18 cellular contexts compared by ENCODE assay signal in the genomic region with DNA sequence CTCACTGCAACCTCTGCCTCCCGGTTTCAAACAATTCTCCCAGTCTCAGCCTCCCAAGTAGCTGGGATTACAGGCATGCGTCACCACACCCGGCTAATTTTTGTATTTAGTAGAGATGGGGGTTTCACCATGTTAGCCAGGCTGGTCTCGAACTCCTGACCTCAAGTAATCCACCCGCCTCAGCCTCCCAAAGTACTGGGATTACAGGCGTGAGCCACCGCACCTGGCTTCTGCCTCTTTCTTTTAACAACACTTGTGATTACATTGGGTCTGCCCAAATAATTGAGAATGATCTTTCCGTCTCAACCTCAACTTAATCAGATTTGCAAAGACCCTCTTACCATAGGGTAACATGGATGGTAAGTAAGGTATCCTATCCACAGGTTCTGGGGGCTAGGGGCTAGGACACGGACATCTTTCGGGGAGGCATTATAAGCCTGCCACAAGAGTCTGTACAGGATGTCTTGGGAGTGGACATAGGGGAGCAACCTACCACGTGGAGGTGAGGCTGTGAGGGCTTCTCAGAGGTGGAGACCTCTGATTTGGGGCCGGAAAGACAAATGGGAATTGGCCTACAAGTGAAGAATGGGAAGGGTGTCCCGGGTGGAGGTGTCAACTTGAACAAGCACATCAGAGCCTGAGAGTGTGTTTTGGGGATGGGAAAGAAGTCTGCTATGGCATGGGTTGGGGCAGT. TPM values are rescaled to one million over a fixed set of nuclear protein-coding genes. Genes with fewer than 3 reads are reported as not detected.
DNase-seq lines count a peak whose midpoint lies in the region; ATAC-seq, FAIRE-seq and TF ChIP-seq lines count a peak whose summit lies in the region.
"Had no signal": no experiment of that assay in that cellular context is flagged by ENCODE, and none has a peak within 500 bp of the region (broad histone marks: within the 10 kb centered on the region; RNA-seq: fewer than 3 reads in every experiment).

No MANE protein-coding gene starts in this region.

- H3K9ac ChIP-seq in astrocyte (ENCODE audit: low read length) = no peak overlapping the region

- H3K27me3 ChIP-seq in astrocyte (ENCODE audit: insufficient read depth, low read length) = peaks cover 19% of the 10 kb centered on the region
- H3K27me3 ChIP-seq: adrenal gland, right lobe of liver, SJSA1, thyroid gland had no signal

- peaks cover 4% of the 10 kb centered on the region for H3K9me3 ChIP-seq in astrocyte (ENCODE audit: insufficient read depth, low read depth, low read length)
- H3K9me3 ChIP-seq: adrenal gland, right lobe of liver, SJSA1, thyroid gland had no signal

- DNase-seq in T-helper 1 cell = no peak
- DNase-seq in GM13976 (ENCODE audit: low spot score) = peak; percentile 5
- DNase-seq in astrocyte (ENCODE audit: low read depth) = no peak
- no peak for DNase-seq in neural crest cell (ENCODE audit: low read depth, low spot score)
- DNase-seq in AG08396 (ENCODE audit: low spot score) = no peak
- no peak for DNase-seq in substantia nigra (lab: John Stamatoyannopoulos, UW)
- DNase-seq: GOT3, right lobe of liver had no signal

- H3K79me2 ChIP-seq in astrocyte (ENCODE audit: insufficient read depth, low read length) = peaks cover 14% of the 10 kb centered on the region

- H3K4me3 ChIP-seq in astrocyte (ENCODE audit: insufficient read depth, low read depth, low read length) = no peak overlapping the region
- H3K4me3 ChIP-seq: adrenal gland, lung, right lobe of liver, SJSA1, thyroid gland had no signal

- H3K4me1 ChIP-seq in astrocyte (ENCODE audit: insufficient read depth, low read length) = peaks cover 10% of the 10 kb centered on the region
- H3K4me1 ChIP-seq: foreskin keratinocyte had no signal

- peaks cover 15% of the 10 kb centered on the region for H4K20me1 ChIP-seq in astrocyte (ENCODE audit: insufficient read depth, low read length)

- H3K4me2 ChIP-seq in astrocyte (ENCODE audit: low read length) = no peak overlapping the region

- in situ Hi-C loops in GM13976 (cut with MboI; ENCODE audit: low sequenced_read_pairs, unreplicated experiment) = loop anchor here (10.0 kb wide), 2 partner anchors 120 to 250 kb away; no protein-coding TSS in a partner anchor

- no peaks in the 10 kb centered on the region for H3K36me3 ChIP-seq in astrocyte (ENCODE audit: insufficient read depth, low read length)
- H3K36me3 ChIP-seq: right lobe of liver had no signal

- peaks cover 18% of the 10 kb centered on the region for H3K27me3 Mint-ChIP-seq in T-helper 1 cell treated with Interleukin-12 subunit alpha and Interleukin-12 subunit beta and Interleukin-4 antibody, amounts not matched to agents 30 μg/mL and 1 μg/mL, for 36 hours (ENCODE audit: low read depth)
- peaks cover 20% of the 10 kb centered on the region for H3K27me3 Mint-ChIP-seq in astrocyte (ENCODE audit: low read depth, unreplicated experiment)
- peaks cover 10% of the 10 kb centered on the region for H3K27me3 Mint-ChIP-seq in neural crest cell (ENCODE audit: low read depth)

- H3K36me3 Mint-ChIP-seq in T-helper 1 cell treated with Interleukin-12 subunit alpha and Interleukin-12 subunit beta and Interleukin-4 antibody, amounts not matched to agents 30 μg/mL and 1 μg/mL, for 36 hours (ENCODE audit: low read depth) = no peaks in the 10 kb centered on the region
- peaks cover 2% of the 10 kb centered on the region for H3K36me3 Mint-ChIP-seq in astrocyte (ENCODE audit: low read depth, unreplicated experiment)
- H3K36me3 Mint-ChIP-seq in neural crest cell (ENCODE audit: low read depth) = no peaks in the 10 kb centered on the region

- no peaks in the 10 kb centered on the region for H3K9me3 Mint-ChIP-seq in T-helper 1 cell treated with Interleukin-12 subunit alpha and Interleukin-12 subunit beta and Interleukin-4 antibody, amounts not matched to agents 30 μg/mL and 1 μg/mL, for 36 hours
- H3K9me3 Mint-ChIP-seq in astrocyte (ENCODE audit: unreplicated experiment) (no peaks in the 10 kb centered on the region), neural crest cell (no peaks in the 10 kb centered on the region)

- ATAC-seq in HG02884 (IDR thresholded peaks at IDR 0.05; ENCODE audit: unreplicated experiment) = no peak
- ATAC-seq: right lobe of liver had no signal

- H3K27ac ChIP-seq in astrocyte (ENCODE audit: low read depth, low read length) (no peak overlapping the region), substantia nigra (ENCODE audit: low read depth, low read length, poor library complexity, severe bottlenecking) (no peak overlapping the region)
- H3K27ac ChIP-seq: 22Rv1, C4-2B, foreskin keratinocyte, right lobe of liver, SJSA1 had no signal

- no peak for FAIRE-seq in astrocyte (lab: Jason Lieb, UNC)
- FAIRE-seq: endometrium had no signal

- no peak overlapping the region for H2AFZ ChIP-seq in astrocyte (ENCODE audit: low read depth, low read length)

- peak overlapping the region; percentile 88 for H3K27ac Mint-ChIP-seq in T-helper 1 cell treated with Interleukin-12 subunit alpha and Interleukin-12 subunit beta and Interleukin-4 antibody, amounts not matched to agents 30 μg/mL and 1 μg/mL, for 36 hours
- no peak overlapping the region for H3K27ac Mint-ChIP-seq in astrocyte (ENCODE audit: unreplicated experiment)
- peak overlapping the region; percentile 73 for H3K27ac Mint-ChIP-seq in neural crest cell (ENCODE audit: unreplicated experiment)

- TF ChIP-seq CTCF in GM13976 (IDR thresholded peaks at IDR 0.05; ENCODE audit: borderline replicate concordance, control extremely low read depth, extremely low read depth, insufficient read depth, missing control alignments) = no peak
- TF ChIP-seq CTCF in astrocyte (IDR thresholded peaks at IDR 0.05; ENCODE audit: insufficient read depth, low read depth, low read length) = no peak
- TF ChIP-seq CTCF in neural crest cell (conservative IDR thresholded peaks at IDR 0.05) = no peak

- peak overlapping the region; percentile 18 for H3K4me3 Mint-ChIP-seq in T-helper 1 cell treated with Interleukin-12 subunit alpha and Interleukin-12 subunit beta and Interleukin-4 antibody, amounts not matched to agents 30 μg/mL and 1 μg/mL, for 36 hours
- peak overlapping the region; percentile 27 for H3K4me3 Mint-ChIP-seq in astrocyte (ENCODE audit: unreplicated experiment)
- H3K4me3 Mint-ChIP-seq in neural crest cell = peak overlapping the region; percentile 80

- peaks cover 33% of the 10 kb centered on the region for H3K4me1 Mint-ChIP-seq in T-helper 1 cell treated with Interleukin-12 subunit alpha and Interleukin-12 subunit beta and Interleukin-4 antibody, amounts not matched to agents 30 μg/mL and 1 μg/mL, for 36 hours (ENCODE audit: low read depth)
- H3K4me1 Mint-ChIP-seq in astrocyte (ENCODE audit: low read depth, unreplicated experiment) (peaks cover 9% of the 10 kb centered on the region), neural crest cell (peaks cover 19% of the 10 kb centered on the region)

RNA-seq across cellular contexts. Expression of a gene that starts 2.7 kb away (rescaled TPM):
- total RNA-seq in astrocyte = 34.9 and 38.9 TPM in 2 replicates
- total RNA-seq in neural crest cell = 45.8 and 48.2 TPM in 2 replicates

RNA-seq across cellular contexts. Expression of a gene that starts 30.8 kb away (rescaled TPM):
- total RNA-seq in astrocyte (5.1 and 5.4 TPM in 2 replicates), neural crest cell (9.3 and 9.4 TPM in 2 replicates)

Comparison
In these comparisons a context has a peak if more than half of its experiments do, and no peak if none do; other contexts are left out.
1. H3K4me3 Mint-ChIP-seq: peak in every context shown above with its lines; median percentile 80 in neural crest cell; 27 in astrocyte; 18 in T-helper 1 cell treated with Interleukin-12 subunit alpha and Interleukin-12 subunit beta and Interleukin-4 antibody, amounts not matched to agents 30 μg/mL and 1 μg/mL, for 36 hours.